ENCODE assay signal across 36 cellular contexts in genomic region chr4:8564595-8564994, GRCh38. TPM values are rescaled to one million over a fixed set of nuclear protein-coding genes. Genes with fewer than 3 reads are reported as not detected.
"Had no signal": no experiment of that assay in that cellular context is flagged by ENCODE, and none has a peak within 500 bp of the region (broad histone marks: within the 10 kb centered on the region; RNA-seq: fewer than 3 reads in every experiment).

No MANE protein-coding gene starts in this region.

- ATAC-seq: activated CD8-positive, alpha-beta T cell treated with anti-CD3 and anti-CD28 coated beads for 36 hours; activated naive CD4-positive, alpha-beta T cell treated with anti-CD3 and anti-CD28 coated beads, Interleukin-2, amount 50 U/mL, for 72 hours; activated naive CD8-positive, alpha-beta T cell treated with anti-CD3 and anti-CD28 coated beads, Interleukin-2, amount 50 U/mL, for 24 hours; activated T-cell treated with anti-CD3 and anti-CD28 coated beads, Interleukin-2, amount 50 U/mL, for 4 hours; activated T-cell treated with anti-CD3 and anti-CD28 coated beads, Interleukin-2, amount 50 U/mL, for 72 hours; activated T-helper 17 cell treated with anti-CD3 and anti-CD28 coated beads, Interleukin-2, amount 50 U/mL, for 72 hours had no signal

- H3K27me3 ChIP-seq: ascending aorta, cardiac muscle cell had no signal

- H3K9me3 ChIP-seq: ascending aorta had no signal

- FAIRE-seq: bronchial epithelial cell, TTC549 had no signal

- H3K27ac ChIP-seq: ascending aorta, cardiac muscle cell, VCaP had no signal

- DNase-seq: activated B cell treated with CpG ODN at 0.5 μM for 24 hours; activated CD4-positive, alpha-beta memory T cell treated with anti-CD3 and anti-CD28 coated beads for 36 hours; activated CD4-positive, alpha-beta T cell treated with anti-CD3 and anti-CD28 coated beads for 4 hours; activated CD4-positive, alpha-beta T cell treated with anti-CD3 and anti-CD28 coated beads, Interleukin-2, amount 10 ng/mL, durations not matched to agents 24 days and 14 days; activated CD4-positive, alpha-beta T cell treated with anti-CD3 and anti-CD28 coated beads, Interleukin-2, amount 50 U/mL, for 1 hour; activated CD4-positive, alpha-beta T cell treated with anti-CD3 and anti-CD28 coated beads, Interleukin-2, amount 50 U/mL, for 4 hours; activated CD4-positive, CD25-positive, alpha-beta regulatory T cell treated with anti-CD3 and anti-CD28 coated beads, Interleukin-2, amount 50 U/mL, for 72 hours; activated CD8-positive, alpha-beta memory T cell treated with anti-CD3 and anti-CD28 coated beads, Interleukin-2, amount 50 U/mL, for 4 hours; activated CD8-positive, alpha-beta T cell treated with anti-CD3 and anti-CD28 coated beads for 36 hours; activated effector memory CD4-positive, alpha-beta T cell treated with anti-CD3 and anti-CD28 coated beads, Interleukin-2, amount 50 U/mL, for 16 hours; activated gamma-delta T cell treated with Interleukin-2 at 50 U/mL for 16 hours; activated naive CD4-positive, alpha-beta T cell; activated naive CD4-positive, alpha-beta T cell treated with anti-CD3 and anti-CD28 coated beads for 36 hours; activated naive CD4-positive, alpha-beta T cell treated with anti-CD3 and anti-CD28 coated beads, Interleukin-2, amount 50 U/mL, for 16 hours; activated naive CD8-positive, alpha-beta T cell treated with anti-CD3 and anti-CD28 coated beads, Interleukin-2, amount 10 ng/mL, durations not matched to agents 7 days and 5 days; activated naive CD8-positive, alpha-beta T cell treated with anti-CD3 and anti-CD28 coated beads, Interleukin-2, amount 50 U/mL, for 24 hours; activated T-cell treated with anti-CD3 and anti-CD28 coated beads for 4 hours; activated T-cell treated with anti-CD3 and anti-CD28 coated beads, Interleukin-2, amount 50 U/mL, for 1 hour; activated T-cell treated with anti-CD3 and anti-CD28 coated beads, Interleukin-2, amount 50 U/mL, for 4 hours; activated T-cell treated with anti-CD3 and anti-CD28 coated beads, Interleukin-2, amount 50 U/mL, for 72 hours; amygdala; anterior cingulate cortex; caudate nucleus; cerebellar nuclear complex; T-helper 1 cell; T-helper 2 cell; T-helper 9 cell had no signal

- H3K4me1 ChIP-seq: ascending aorta had no signal

- H3K4me3 ChIP-seq: ascending aorta, cardiac muscle cell had no signal

- H3K36me3 ChIP-seq: ascending aorta, cardiac muscle cell had no signal

RNA-seq across cellular contexts. Expression of gene GPR78, which starts 15.6 kb away (rescaled TPM):
- total RNA-seq: activated B cell treated with CpG ODN at 0.5 μM for 24 hours; activated CD4-positive, alpha-beta memory T cell treated with anti-CD3 and anti-CD28 coated beads for 36 hours; activated CD4-positive, alpha-beta T cell treated with anti-CD3 and anti-CD28 coated beads, Interleukin-2, amount 10 ng/mL, durations not matched to agents 24 days and 14 days; activated CD8-positive, alpha-beta memory T cell treated with anti-CD3 and anti-CD28 coated beads for 36 hours; activated CD8-positive, alpha-beta T cell treated with anti-CD3 and anti-CD28 coated beads for 36 hours; activated naive CD4-positive, alpha-beta T cell treated with anti-CD3 and anti-CD28 coated beads for 36 hours; activated naive CD8-positive, alpha-beta T cell treated with anti-CD3 and anti-CD28 coated beads, Interleukin-2, amount 10 ng/mL, durations not matched to agents 7 days and 5 days; activated T-cell treated with anti-CD3 and anti-CD28 coated beads, Interleukin-2, amount 50 U/mL, for 4 hours; activated T-cell treated with anti-CD3 and anti-CD28 coated beads, Interleukin-2, amount 50 U/mL, for 72 hours; activated T-helper 1 cell treated with anti-CD3 and anti-CD28 coated beads, Interleukin-12 subunit alpha, Interleukin-12 subunit beta, Interleukin-2, Interleukin-4 antibody, amounts not matched to agents 30 ng/mL and 10 ng/mL and 1 ng/mL, durations not matched to agents 14 hours and 24 hours and 36 hours; activated T-helper 17 cell treated with anti-CD3 and anti-CD28 coated beads, Interleukin-2, amount 50 U/mL, for 72 hours; ascending aorta had no signal

RNA-seq across cellular contexts. Expression of gene CPZ, which starts 28.0 kb away (rescaled TPM):
- total RNA-seq: activated B cell treated with CpG ODN at 0.5 μM for 24 hours; activated CD4-positive, alpha-beta memory T cell treated with anti-CD3 and anti-CD28 coated beads for 36 hours; activated CD4-positive, alpha-beta T cell treated with anti-CD3 and anti-CD28 coated beads, Interleukin-2, amount 10 ng/mL, durations not matched to agents 24 days and 14 days; activated CD8-positive, alpha-beta memory T cell treated with anti-CD3 and anti-CD28 coated beads for 36 hours; activated CD8-positive, alpha-beta T cell treated with anti-CD3 and anti-CD28 coated beads for 36 hours; activated naive CD4-positive, alpha-beta T cell treated with anti-CD3 and anti-CD28 coated beads for 36 hours; activated naive CD4-positive, alpha-beta T cell treated with anti-CD3 and anti-CD28 coated beads, Interleukin-2, amount 50 U/mL, for 72 hours; activated naive CD8-positive, alpha-beta T cell treated with anti-CD3 and anti-CD28 coated beads, Interleukin-2, amount 10 ng/mL, durations not matched to agents 7 days and 5 days; activated T-cell treated with anti-CD3 and anti-CD28 coated beads, Interleukin-2, amount 50 U/mL, for 4 hours; activated T-cell treated with anti-CD3 and anti-CD28 coated beads, Interleukin-2, amount 50 U/mL, for 72 hours; activated T-helper 1 cell treated with anti-CD3 and anti-CD28 coated beads, Interleukin-12 subunit alpha, Interleukin-12 subunit beta, Interleukin-2, Interleukin-4 antibody, amounts not matched to agents 30 ng/mL and 10 ng/mL and 1 ng/mL, durations not matched to agents 14 hours and 24 hours and 36 hours; activated T-helper 17 cell treated with anti-CD3 and anti-CD28 coated beads, Interleukin-2, amount 50 U/mL, for 72 hours had no signal
